8 cellular contexts compared by ENCODE assay signal in genomic region chr12:116910645-116911449, GRCh38. TPM values are rescaled to one million over a fixed set of nuclear protein-coding genes. Genes with fewer than 3 reads are reported as not detected.
DNase-seq lines count a peak whose midpoint lies in the region; ATAC-seq, FAIRE-seq and TF ChIP-seq lines count a peak whose summit lies in the region.

TSS of gene FBXW8 (plus strand) at chr12:116910950. CDS start at chr12:116911038, 88 bp downstream.

- H3K27ac ChIP-seq in A549, result peak within 1 kb of the TSS; percentile 94 to 98
- peak within 1 kb of the TSS; percentile 76 for H3K27ac ChIP-seq in colonic mucosa

- TF ChIP-seq CTCF in A549 (IDR thresholded peaks at IDR 0.05) (no peak), colonic mucosa (IDR thresholded peaks at IDR 0.05) (no peak)

- WGBS in A549 (ENCODE audit: missing lambda C conversion rate), result 2% methylated on average over 27 of the region's 82 CpGs

- ATAC-seq in A549 (peak; percentile 96 to 97), GM18517 (IDR thresholded peaks at IDR 0.05; ENCODE audit: unreplicated experiment) (peak; percentile 72), HG03025 (IDR thresholded peaks at IDR 0.05; ENCODE audit: low FRiP score, unreplicated experiment) (peak; percentile 60), left colon (peak; percentile 96)

- peak within 1 kb of the TSS; percentile 66 to 87 for H3K9ac ChIP-seq in colonic mucosa (ENCODE audit: low read depth in 2 of 2, low read length in 2 of 2)

- TF ChIP-seq RAD21 in A549 (conservative IDR thresholded peaks at IDR 0.05 in 1 of 2, IDR thresholded peaks at IDR 0.05 in 1 of 2), result no peak

- CTCF ChIA-PET in A549 (lab: Yijun Ruan, JAX), result no interaction called here

- POLR2A ChIA-PET in A549 (lab: Yijun Ruan, JAX), result interaction anchor here (1.3 kb wide), 1 partner anchor 30 kb away, joined by 4 read pairs; no protein-coding TSS in a partner anchor

- peak within 1 kb of the TSS; percentile 96 for H3K4me2 ChIP-seq in A549

- intact Hi-C loops in colonic mucosa (cut with DNase I) (no loop called here), left colon (cut with DNase I, micrococcal nuclease) (no loop called here)

- H3K4me3 ChIP-seq in A549, result peak within 1 kb of the TSS; percentile 85
- peak within 1 kb of the TSS; percentile 90 for H3K4me3 ChIP-seq in colonic mucosa

- H3K27me3 ChIP-seq in colonic mucosa, result no peaks in the 10 kb centered on the region

- peak; percentile 86 to 87 for DNase-seq in A549 (ENCODE audit: low read depth in 1 of 2, low spot score in 1 of 2)
- DNase-seq in NCI-H2171 treated with DMSO at 0.1 percent for 48 hours (lab: John Stamatoyannopoulos, UW), result peak; percentile 82
- peak; percentile 71 for DNase-seq in activated CD4-positive, CD25-positive, alpha-beta regulatory T cell treated with anti-CD3 and anti-CD28 coated beads, Interleukin-2, amount 50 U/mL, for 72 hours
- peak; percentile 76 for DNase-seq in colonic mucosa
- peak; percentile 60 to 83 for DNase-seq in left colon
- DNase-seq in stimulated activated CD4-positive, alpha-beta T cell treated with anti-CD3 and anti-CD28 coated beads, Interleukin-2, amount 100 ng/mL, for 24 hours, result peak; percentile 69 to 79

- H3K9me3 ChIP-seq in A549, result no peaks in the 10 kb centered on the region
- no peaks in the 10 kb centered on the region for H3K9me3 ChIP-seq in colonic mucosa

- TF ChIP-seq EP300 in A549 (IDR thresholded peaks at IDR 0.05), result no peak

- H3K4me1 ChIP-seq in A549 (peaks cover 16% of the 10 kb centered on the region; the same call in 2 of the 3 replicates), colonic mucosa (no peaks in the 10 kb centered on the region)

- no peaks in the 10 kb centered on the region for H3K36me3 ChIP-seq in colonic mucosa

- peak; percentile 81 for TF ChIP-seq POLR2A in A549 (IDR thresholded peaks at IDR 0.05; ENCODE audit: low read length)

- FAIRE-seq in A549 (lab: Jason Lieb, UNC), result no peak

TF ChIP-seq in A549, 52 proteins besides CTCF, POLR2A, EP300 and RAD21 (continues in another document):
- TF ChIP-seq TFCP2L1 (CRISPR knock-in tag; IDR thresholded peaks at IDR 0.05) (no peak), GATA3 (IDR thresholded peaks at IDR 0.05; ENCODE audit: borderline replicate concordance) (peak; percentile 37; the same call in 1 of the 2 replicates), HMGXB4 (CRISPR knock-in tag; IDR thresholded peaks at IDR 0.05; ENCODE audit: borderline replicate concordance) (peak; percentile 71; the same call in 1 of the 2 replicates), ZSCAN20 (CRISPR knock-in tag; IDR thresholded peaks at IDR 0.05) (no peak), JUN (IDR thresholded peaks at IDR 0.05) (peak; percentile 66 to 88; a peak in 4 of 5 replicates), MAZ (IDR thresholded peaks at IDR 0.05; ENCODE audit: borderline replicate concordance, low read depth, low read length) (no peak), SMC3 (IDR thresholded peaks at IDR 0.05) (no peak), EHMT2 (IDR thresholded peaks at IDR 0.05; ENCODE audit: low read depth) (no peak), NPAS2 (CRISPR knock-in tag; IDR thresholded peaks at IDR 0.05; ENCODE audit: borderline replicate concordance) (peak; percentile 71; the same call in 1 of the 2 replicates), MAFK (IDR thresholded peaks at IDR 0.05; ENCODE audit: partially characterized antibody) (no peak), ZNF302 (CRISPR knock-in tag; IDR thresholded peaks at IDR 0.05) (no peak), CBX8 (IDR thresholded peaks at IDR 0.05) (no peak), SREBF2 (IDR thresholded peaks at IDR 0.05) (no peak), MYC (IDR thresholded peaks at IDR 0.05; ENCODE audit: borderline replicate concordance, low read length) (peak; percentile 99), ZFP36 (IDR thresholded peaks at IDR 0.05; ENCODE audit: borderline replicate concordance, partially characterized antibody) (no peak), CHD4 (IDR thresholded peaks at IDR 0.05; ENCODE audit: borderline replicate concordance) (no peak), CBX2 (IDR thresholded peaks at IDR 0.05; ENCODE audit: borderline replicate concordance, low read depth) (no peak), KDM1A (IDR thresholded peaks at IDR 0.05; ENCODE audit: low read depth) (0 out of 2 replicates have a peak, but pooled peaks have one; percentile 19), JUNB (IDR thresholded peaks at IDR 0.05) (no peak), CEBPB (IDR thresholded peaks at IDR 0.05) (no peak), ELK1 (IDR thresholded peaks at IDR 0.05; ENCODE audit: low read depth, low read length) (no peak), HOXB13 (CRISPR knock-in tag; IDR thresholded peaks at IDR 0.05; ENCODE audit: low read depth) (no peak), NFE2L2 (conservative IDR thresholded peaks at IDR 0.05; ENCODE audit: low read length) (no peak), POLR2AphosphoS2 (conservative IDR thresholded peaks at IDR 0.05; ENCODE audit: low read length) (no peak), NR3C1 (IDR thresholded peaks at IDR 0.05) (no peak), RFX5 (IDR thresholded peaks at IDR 0.05) (0 out of 2 replicates have a peak, but pooled peaks have one; percentile 26), BHLHE40 (IDR thresholded peaks at IDR 0.05; ENCODE audit: low read depth, low read length) (0 out of 2 replicates have a peak, but pooled peaks have one; percentile 28), ESRRA (IDR thresholded peaks at IDR 0.05; ENCODE audit: borderline replicate concordance, low read length) (no peak), FOSL2 (IDR thresholded peaks at IDR 0.05) (no peak), FOSL2 (CRISPR knock-in tag; IDR thresholded peaks at IDR 0.05) (0 out of 2 replicates have a peak, but pooled peaks have one; percentile 30), ATOH8 (CRISPR knock-in tag; IDR thresholded peaks at IDR 0.05; ENCODE audit: low read depth) (no peak), ZC3H11A (IDR thresholded peaks at IDR 0.05) (no peak)
- TF ChIP-seq, protein P1, sequence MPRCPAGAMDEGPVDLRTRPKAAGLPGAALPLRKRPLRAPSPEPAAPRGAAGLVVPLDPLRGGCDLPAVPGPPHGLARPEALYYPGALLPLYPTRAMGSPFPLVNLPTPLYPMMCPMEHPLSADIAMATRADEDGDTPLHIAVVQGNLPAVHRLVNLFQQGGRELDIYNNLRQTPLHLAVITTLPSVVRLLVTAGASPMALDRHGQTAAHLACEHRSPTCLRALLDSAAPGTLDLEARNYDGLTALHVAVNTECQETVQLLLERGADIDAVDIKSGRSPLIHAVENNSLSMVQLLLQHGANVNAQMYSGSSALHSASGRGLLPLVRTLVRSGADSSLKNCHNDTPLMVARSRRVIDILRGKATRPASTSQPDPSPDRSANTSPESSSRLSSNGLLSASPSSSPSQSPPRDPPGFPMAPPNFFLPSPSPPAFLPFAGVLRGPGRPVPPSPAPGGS (IDR thresholded peaks at IDR 0.05), result peak; percentile 87
- TF ChIP-seq, protein P2, sequence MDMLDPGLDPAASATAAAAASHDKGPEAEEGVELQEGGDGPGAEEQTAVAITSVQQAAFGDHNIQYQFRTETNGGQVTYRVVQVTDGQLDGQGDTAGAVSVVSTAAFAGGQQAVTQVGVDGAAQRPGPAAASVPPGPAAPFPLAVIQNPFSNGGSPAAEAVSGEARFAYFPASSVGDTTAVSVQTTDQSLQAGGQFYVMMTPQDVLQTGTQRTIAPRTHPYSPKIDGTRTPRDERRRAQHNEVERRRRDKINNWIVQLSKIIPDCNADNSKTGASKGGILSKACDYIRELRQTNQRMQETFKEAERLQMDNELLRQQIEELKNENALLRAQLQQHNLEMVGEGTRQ (IDR thresholded peaks at IDR 0.05), result peak; percentile 52

RNA-seq across cellular contexts. Expression of gene FBXW8, which starts in this region (rescaled TPM):
- polyA plus RNA-seq in A549 (2011; rRNA removed), result 15.7 and 16.8 TPM in 2 replicates
- polyA plus RNA-seq in A549 (2012; cell fraction: cytosol; rRNA removed), result 7.5 and 10.0 TPM in 2 replicates
- 13.0 and 15.3 TPM in 2 replicates for polyA plus RNA-seq in A549 (2012; cell fraction: nucleus; rRNA removed)
- polyA plus RNA-seq in A549 (2017; fragmentation: RNase III; extraction: RNeasy Plus Mini Kit Qiagen cat#74134 plus additional on column Dnase treatment), result 8.3 to 11.0 TPM (median 9.8 TPM) in 3 replicates
- polyA minus RNA-seq in A549 (2011; rRNA and poly(A)+ RNA removed), result 36.3 and 37.7 TPM in 2 replicates
- 10 to 100 TPM; 11.1 to 13.7 TPM for total RNA-seq in colonic mucosa
- total RNA-seq in left colon, result 10 to 100 TPM in 1 of 2 donors, 1 to 10 TPM in 1; 9.0 to 14.4 TPM

Comparison
In these comparisons a context has a peak if more than half of its experiments do, and no peak if none do; other contexts are left out.
1. Peak in every context shown above with its lines: DNase-seq, ATAC-seq, H3K4me3 ChIP-seq and H3K27ac ChIP-seq.